Comparison of ENCODE assay signal across 1 cellular context in genomic region chr1:35882945-35883680, GRCh38.
TF ChIP-seq lines count a peak whose summit lies in the region.

Gene AGO1 (plus strand): TSS chr1:35883209. CDS start chr1:35883422, 213 bp downstream.

TF ChIP-seq in K562, 482 proteins besides CTCF, POLR2A, EP300 and RAD21 (continued from another document and continues in another):
- no peak for TF ChIP-seq E2F6 (IDR thresholded peaks at IDR 0.05; ENCODE audit: borderline replicate concordance in 1 of 2, extremely low read depth in 1 of 2, insufficient read depth in 1 of 2, insufficient read length in 1 of 2, low read depth in 1 of 2, low read length in 1 of 2, poor library complexity in 1 of 2, severe bottlenecking in 1 of 2)
- TF ChIP-seq MYC (IDR thresholded peaks at IDR 0.05; ENCODE audit: low read depth, low read length): peak; percentile 63; the same call in 1 of the 2 replicates
- TF ChIP-seq MYC (CRISPR knock-in tag; IDR thresholded peaks at IDR 0.05; ENCODE audit: borderline replicate concordance, low read depth): no peak
- no peak for TF ChIP-seq ZEB2 (IDR thresholded peaks at IDR 0.05)
- TF ChIP-seq ARID3B (CRISPR knock-in tag; IDR thresholded peaks at IDR 0.05; ENCODE audit: borderline replicate concordance): no peak
- TF ChIP-seq CREM (IDR thresholded peaks at IDR 0.05; ENCODE audit: low read depth): peak; percentile 81
- TF ChIP-seq RBBP5 (IDR thresholded peaks at IDR 0.05; ENCODE audit: borderline replicate concordance, insufficient read depth, low read length, poor library complexity, severe bottlenecking): peak; percentile 48
- TF ChIP-seq ARID2 (IDR thresholded peaks at IDR 0.05): no peak
- no peak; the same call in 1 of the 2 replicates for TF ChIP-seq ETS1 (conservative IDR thresholded peaks at IDR 0.05; ENCODE audit: control insufficient read depth, low read depth, low read length)
- TF ChIP-seq CEBPB (tag; IDR thresholded peaks at IDR 0.05): no peak
- TF ChIP-seq NCOA4 (IDR thresholded peaks at IDR 0.05; ENCODE audit: partially characterized antibody): no peak
- TF ChIP-seq ZNF511 (CRISPR knock-in tag; IDR thresholded peaks at IDR 0.05): peak; percentile 20; the same call in 1 of the 2 replicates
- TF ChIP-seq CLOCK (CRISPR knock-in tag; IDR thresholded peaks at IDR 0.05; ENCODE audit: borderline replicate concordance): no peak
- no peak for TF ChIP-seq KLF6 (CRISPR knock-in tag; IDR thresholded peaks at IDR 0.05; ENCODE audit: borderline replicate concordance)
- TF ChIP-seq GATAD2A (IDR thresholded peaks at IDR 0.05): no peak
- TF ChIP-seq GTF3C2 (IDR thresholded peaks at IDR 0.05; ENCODE audit: borderline replicate concordance, extremely low read depth, insufficient read length): no peak
- peak; percentile 75; the same call in 1 of the 2 replicates for TF ChIP-seq E2F3 (CRISPR knock-in tag; IDR thresholded peaks at IDR 0.05)
- TF ChIP-seq TSC22D4 (tag; IDR thresholded peaks at IDR 0.05): no peak
- TF ChIP-seq RBM17 (IDR thresholded peaks at IDR 0.05; ENCODE audit: borderline replicate concordance, low read depth, low read length): no peak
- TF ChIP-seq ZFX (CRISPR knock-in tag; IDR thresholded peaks at IDR 0.05): peak; percentile 40; the same call in 1 of the 2 replicates
- TF ChIP-seq SUPT5H (IDR thresholded peaks at IDR 0.05): peak; percentile 31; the same call in 1 of the 2 replicates
- no peak for TF ChIP-seq ZBED1 (IDR thresholded peaks at IDR 0.05)
- no peak for TF ChIP-seq ZNF282 (CRISPR knock-in tag; IDR thresholded peaks at IDR 0.05)
- TF ChIP-seq ILF3 (IDR thresholded peaks at IDR 0.05; ENCODE audit: borderline replicate concordance): no peak
- TF ChIP-seq IRF1 (CRISPR knock-in tag; IDR thresholded peaks at IDR 0.05; ENCODE audit: borderline replicate concordance): no peak
- TF ChIP-seq NEUROD1 (IDR thresholded peaks at IDR 0.05; ENCODE audit: borderline replicate concordance, low read depth, low read length, partially characterized antibody): peak; percentile 15
- TF ChIP-seq KAT2B (IDR thresholded peaks at IDR 0.05; ENCODE audit: low read depth, low read length): no peak
- no peak for TF ChIP-seq PRDM10 (IDR thresholded peaks at IDR 0.05; ENCODE audit: partially characterized antibody)
- TF ChIP-seq THAP12 (CRISPR knock-in tag; IDR thresholded peaks at IDR 0.05): peak; percentile 77; the same call in 1 of the 2 replicates
- TF ChIP-seq CSDE1 (IDR thresholded peaks at IDR 0.05): no peak
- TF ChIP-seq NFATC3 (IDR thresholded peaks at IDR 0.05): no peak
- peak; percentile 37; the same call in 1 of the 2 replicates for TF ChIP-seq RNF2 (IDR thresholded peaks at IDR 0.05)
- TF ChIP-seq ZNF41 (CRISPR knock-in tag; conservative IDR thresholded peaks at IDR 0.05): no peak
- TF ChIP-seq NR2F6 (CRISPR knock-in tag; IDR thresholded peaks at IDR 0.05): no peak
- no peak for TF ChIP-seq TCF15 (CRISPR knock-in tag; IDR thresholded peaks at IDR 0.05)
- TF ChIP-seq YY1 (IDR thresholded peaks at IDR 0.05; ENCODE audit: borderline replicate concordance in 1 of 3, control insufficient read depth in 1 of 3, extremely low read depth in 1 of 3, insufficient read depth in 3 of 3, insufficient read length in 1 of 3, insufficient replicate concordance in 2 of 3, low read depth in 1 of 3, low read length in 2 of 3): peak; percentile 6 to 70 (median 69)
- TF ChIP-seq USF2 (CRISPR knock-in tag; IDR thresholded peaks at IDR 0.05): no peak
- no peak for TF ChIP-seq ADNP (tag; IDR thresholded peaks at IDR 0.05)
- no peak for TF ChIP-seq NFE2L1 (tag; IDR thresholded peaks at IDR 0.05; ENCODE audit: borderline replicate concordance, low read depth)
- no peak for TF ChIP-seq HES1 (IDR thresholded peaks at IDR 0.05; ENCODE audit: low read depth)
- peak; percentile 90; the same call in 1 of the 2 replicates for TF ChIP-seq ZBTB7A (IDR thresholded peaks at IDR 0.05; ENCODE audit: borderline replicate concordance, control insufficient read depth, low read depth, low read length)
- no peak for TF ChIP-seq NR2C2 (CRISPR knock-in tag; IDR thresholded peaks at IDR 0.05)
- TF ChIP-seq NR2C2 (tag; IDR thresholded peaks at IDR 0.05): no peak; the same call in 1 of the 2 replicates
- TF ChIP-seq EHMT2 (IDR thresholded peaks at IDR 0.05): peak; percentile 33; the same call in 1 of the 2 replicates
